ENCODE assay signal across 7 cellular contexts in genomic region chr9:70563437-70564204, GRCh38.
DNase-seq lines count a peak whose midpoint lies in the region; ATAC-seq lines count a peak whose summit lies in the region.

No MANE protein-coding gene starts in this region.

- H3K27ac Mint-ChIP-seq in dendritic cell treated with granulocyte-macrophage colony-stimulating factor and Interleukin-4, amounts not matched to agents 40 ng/mL and 50 ng/mL, for 4 days: peak overlapping the region; percentile 90
- peak overlapping the region; percentile 87 to 93 for H3K27ac Mint-ChIP-seq in natural killer cell treated with Interleukin-12 subunit alpha and Interleukin-12 subunit beta and Interleukin-15 and Interleukin-18, amount 100 ng/mL, for 72 hours

- no peaks in the 10 kb centered on the region for H3K27me3 Mint-ChIP-seq in dendritic cell treated with granulocyte-macrophage colony-stimulating factor and Interleukin-4, amounts not matched to agents 40 ng/mL and 50 ng/mL, for 4 days
- peaks cover 0 to 2% of the 10 kb centered on the region in 2 donors for H3K27me3 Mint-ChIP-seq in natural killer cell treated with Interleukin-12 subunit alpha and Interleukin-12 subunit beta and Interleukin-15 and Interleukin-18, amount 100 ng/mL, for 72 hours

- H3K36me3 Mint-ChIP-seq in dendritic cell treated with granulocyte-macrophage colony-stimulating factor and Interleukin-4, amounts not matched to agents 40 ng/mL and 50 ng/mL, for 4 days (ENCODE audit: low read depth): no peaks in the 10 kb centered on the region
- no peaks in the 10 kb centered on the region for H3K36me3 Mint-ChIP-seq in natural killer cell treated with Interleukin-12 subunit alpha and Interleukin-12 subunit beta and Interleukin-15 and Interleukin-18, amount 100 ng/mL, for 72 hours

- DNase-seq in T-helper 22 cell (ENCODE audit: low read depth) (peak; percentile 3), HuH-7 (ENCODE audit: low spot score) (no peak), SW 1271 (lab: John Stamatoyannopoulos, UW) (no peak)
- peak; percentile 74 for DNase-seq in natural killer cell treated with Interleukin-12 subunit alpha and Interleukin-12 subunit beta and Interleukin-15 and Interleukin-18, amount 100 ng/mL, for 72 hours (ENCODE audit: low spot score)

- H3K9me3 Mint-ChIP-seq in dendritic cell treated with granulocyte-macrophage colony-stimulating factor and Interleukin-4, amounts not matched to agents 40 ng/mL and 50 ng/mL, for 4 days: no peaks in the 10 kb centered on the region
- H3K9me3 Mint-ChIP-seq in natural killer cell treated with Interleukin-12 subunit alpha and Interleukin-12 subunit beta and Interleukin-15 and Interleukin-18, amount 100 ng/mL, for 72 hours: no peaks in the 10 kb centered on the region

- H3K4me1 Mint-ChIP-seq in dendritic cell treated with granulocyte-macrophage colony-stimulating factor and Interleukin-4, amounts not matched to agents 40 ng/mL and 50 ng/mL, for 4 days (ENCODE audit: low read depth): peaks cover 51% of the 10 kb centered on the region
- H3K4me1 Mint-ChIP-seq in natural killer cell treated with Interleukin-12 subunit alpha and Interleukin-12 subunit beta and Interleukin-15 and Interleukin-18, amount 100 ng/mL, for 72 hours (ENCODE audit: low read depth in 2 of 2): peaks cover 26 to 30% of the 10 kb centered on the region in 2 donors

- ATAC-seq in GM19023 (IDR thresholded peaks at IDR 0.05; ENCODE audit: unreplicated experiment) (peak; percentile 98), HG03064 (IDR thresholded peaks at IDR 0.05; ENCODE audit: low read depth, unreplicated experiment) (peak; percentile 98)
- peak; percentile 92 to 96 for ATAC-seq in natural killer cell treated with Interleukin-12 subunit alpha and Interleukin-12 subunit beta and Interleukin-15 and Interleukin-18, amount 100 ng/mL, for 72 hours

- intact Hi-C loops in dendritic cell treated with granulocyte-macrophage colony-stimulating factor and Interleukin-4, amounts not matched to agents 40 ng/mL and 50 ng/mL, for 4 days (cut with micrococcal nuclease): loop anchor here (1.0 to 2.0 kb wide), 2 partner anchors 13 to 143 kb away; no protein-coding TSS in a partner anchor

- peak overlapping the region; percentile 50 for H3K4me3 Mint-ChIP-seq in dendritic cell treated with granulocyte-macrophage colony-stimulating factor and Interleukin-4, amounts not matched to agents 40 ng/mL and 50 ng/mL, for 4 days
- peak overlapping the region; percentile 81 for H3K4me3 Mint-ChIP-seq in natural killer cell treated with Interleukin-12 subunit alpha and Interleukin-12 subunit beta and Interleukin-15 and Interleukin-18, amount 100 ng/mL, for 72 hours

Comparison
In these comparisons a context has a peak if more than half of its experiments do, and no peak if none do; other contexts are left out.
1. DNase-seq: peak in T-helper 22 cell (single experiment) and natural killer cell treated with Interleukin-12 subunit alpha and Interleukin-12 subunit beta and Interleukin-15 and Interleukin-18, amount 100 ng/mL, for 72 hours (single experiment); none in HuH-7 (single experiment) and SW 1271 (0 of 2).
2. Peak in every context shown above with its lines, with median percentiles within 50 percentile points of each other: ATAC-seq.